In genomic region chr2:216111122-216111521, GRCh38 we compare ENCODE assay signal across 12 cellular contexts. TPM values are rescaled to one million over a fixed set of nuclear protein-coding genes. Genes with fewer than 3 reads are reported as not detected.
DNase-seq lines count a peak whose midpoint lies in the region; ATAC-seq and TF ChIP-seq lines count a peak whose summit lies in the region.
"Had no signal": no experiment of that assay in that cellular context is flagged by ENCODE, and none has a peak within 500 bp of the region (broad histone marks: within the 10 kb centered on the region; RNA-seq: fewer than 3 reads in every experiment).

No MANE protein-coding gene starts in this region.

- peaks cover 56% of the 10 kb centered on the region for H3K4me1 Mint-ChIP-seq in chondrocyte (ENCODE audit: low read depth)

- H3K27ac ChIP-seq in neuronal stem cell (replicated peaks; ENCODE audit: low read length), result no peak overlapping the region

- TF ChIP-seq CTCF in NB4 (IDR thresholded peaks at IDR 0.05; ENCODE audit: low read depth, low read length), result no peak
- TF ChIP-seq CTCF in chondrocyte (IDR thresholded peaks at IDR 0.05), result no peak

- no peak overlapping the region for H2BK120ac ChIP-seq in neuronal stem cell (ENCODE audit: low read depth, low read length)

- no peak overlapping the region for H4K8ac ChIP-seq in neuronal stem cell (ENCODE audit: low read depth, low read length)

- no CpG with 5 or more reads among the region's 7 CpGs for WGBS in neuronal stem cell (ENCODE audit: extremely low coverage in 2 of 2, insufficient read length in 2 of 2, insufficient replicate concordance in 1 of 2), 2 donors

- peak overlapping the region; percentile 9 for H3K9ac ChIP-seq in neuronal stem cell (ENCODE audit: low read depth, low read length, poor library complexity)

- H3K4me2 ChIP-seq in neuronal stem cell (ENCODE audit: insufficient read depth, low read length, poor library complexity, severe bottlenecking), result no peak overlapping the region

- H2BK5ac ChIP-seq in neuronal stem cell (ENCODE audit: low read length), result no peak overlapping the region

- H3K36me3 Mint-ChIP-seq in chondrocyte (ENCODE audit: low read depth), result peaks cover 14% of the 10 kb centered on the region

- ATAC-seq in GM18868 (IDR thresholded peaks at IDR 0.05; ENCODE audit: unreplicated experiment), result no peak

- peak overlapping the region; percentile 71 for H3K27ac Mint-ChIP-seq in chondrocyte (ENCODE audit: unreplicated experiment)

- H2BK15ac ChIP-seq in neuronal stem cell (ENCODE audit: low read length), result no peak overlapping the region

- no peaks in the 10 kb centered on the region for H3K9me3 Mint-ChIP-seq in chondrocyte (ENCODE audit: low read depth)

- peaks cover 22 to 56% of the 10 kb centered on the region in 2 donors for H3K36me3 ChIP-seq in neuronal stem cell (replicated peaks in 1 of 2; ENCODE audit: control insufficient read depth in 2 of 2, insufficient read depth in 2 of 2, low read length in 2 of 2)

- peak; percentile 11 for DNase-seq in NCI-H82 (lab: John Stamatoyannopoulos, UW)
- no peak for DNase-seq in NCI-H82 treated with DMSO at 0.1 percent for 48 hours (lab: John Stamatoyannopoulos, UW; ENCODE audit: unreplicated experiment)
- no peak for DNase-seq in NB4 (ENCODE audit: low read depth)
- DNase-seq in chondrocyte (ENCODE audit: low spot score), result no peak
- DNase-seq in neuronal stem cell (ENCODE audit: low spot score), result no peak
- no peak for DNase-seq in UCSD-AML1 (lab: John Stamatoyannopoulos, UW; ENCODE audit: unreplicated experiment)
- no peak for DNase-seq in mesenteric fat pad (ENCODE audit: low spot score)
- DNase-seq: dorsolateral prefrontal cortex; GF-D8; nucleus accumbens; stimulated activated CD4-positive, alpha-beta T cell treated with anti-CD3 and anti-CD28 coated beads, Interleukin-4, amount 100 ng/mL, for 1 hour had no signal

- H2BK12ac ChIP-seq in neuronal stem cell (ENCODE audit: low read length), result no peak overlapping the region

- H3K14ac ChIP-seq in neuronal stem cell (ENCODE audit: low read length), result no peak overlapping the region

- no peaks in the 10 kb centered on the region for H3K27me3 Mint-ChIP-seq in chondrocyte (ENCODE audit: low read depth)

- peaks cover 16 to 36% of the 10 kb centered on the region in 2 donors for H3K4me1 ChIP-seq in neuronal stem cell (ENCODE audit: control insufficient read depth in 2 of 2, insufficient read depth in 1 of 2, low read depth in 1 of 2, low read length in 2 of 2)

- H3K4me3 ChIP-seq in NB4 (ENCODE audit: low read depth, low read length), result peak overlapping the region; percentile 99
- no peak overlapping the region for H3K4me3 ChIP-seq in neuronal stem cell (ENCODE audit: low read length in 2 of 2)

- TF ChIP-seq POLR2A in NB4 (IDR thresholded peaks at IDR 0.05; ENCODE audit: extremely low read depth, insufficient read length), result no peak

- H3K9me3 ChIP-seq in neuronal stem cell (replicated peaks in 1 of 2; ENCODE audit: control insufficient read depth in 2 of 2, insufficient read depth in 1 of 2, low read depth in 1 of 2, low read length in 2 of 2), result no peaks in the 10 kb centered on the region

- H2AFZ ChIP-seq in neuronal stem cell (ENCODE audit: low read length), result no peak overlapping the region

- no peak overlapping the region for H3K4ac ChIP-seq in neuronal stem cell (ENCODE audit: low read length)

- H2AK5ac ChIP-seq in neuronal stem cell (ENCODE audit: low read depth, low read length), result no peak overlapping the region

- H4K91ac ChIP-seq in neuronal stem cell (ENCODE audit: low read depth, low read length, poor library complexity), result no peak overlapping the region

- no peak overlapping the region for H3K4me3 Mint-ChIP-seq in chondrocyte (ENCODE audit: unreplicated experiment)

- H3K79me1 ChIP-seq in neuronal stem cell (ENCODE audit: low read depth, low read length), result no peaks in the 10 kb centered on the region

- H3K23ac ChIP-seq in neuronal stem cell (ENCODE audit: low read depth, low read length, poor library complexity), result no peak overlapping the region

- H3K18ac ChIP-seq in neuronal stem cell (ENCODE audit: low read length), result no peak overlapping the region

- no peaks in the 10 kb centered on the region for H3K27me3 ChIP-seq in neuronal stem cell (ENCODE audit: control insufficient read depth in 3 of 3, insufficient read depth in 3 of 3, low read depth in 1 of 3, low read length in 3 of 3)
- H3K27me3 ChIP-seq: dorsolateral prefrontal cortex had no signal

RNA-seq across cellular contexts. Expression of gene XRCC5, which starts 2.0 kb away (rescaled TPM):
- 154 to 236 TPM (median 158 TPM) in 3 replicates for total RNA-seq in chondrocyte
- 260 TPM for polyA plus RNA-seq in neuronal stem cell (2013, experiment 1 of 2)
- polyA plus RNA-seq in neuronal stem cell (2013, experiment 2 of 2), result 259 TPM
- total RNA-seq in mesenteric fat pad, result 213 TPM

RNA-seq across cellular contexts. Expression of gene TMEM169, which starts 29.4 kb away (rescaled TPM):
- total RNA-seq in chondrocyte (1.3 to 2.0 TPM (median 1.5 TPM) in 3 replicates), mesenteric fat pad (0.45 TPM)
- polyA plus RNA-seq in neuronal stem cell (2013, experiment 1 of 2), result 61.7 TPM
- polyA plus RNA-seq in neuronal stem cell (2013, experiment 2 of 2), result 62.7 TPM

RNA-seq across cellular contexts. Expression of gene PECR, which starts 29.5 kb away (rescaled TPM):
- total RNA-seq in chondrocyte, result 6.6 to 10.1 TPM (median 9.1 TPM) in 3 replicates
- 9.1 TPM for polyA plus RNA-seq in neuronal stem cell (2013, experiment 1 of 2)
- 9.5 TPM for polyA plus RNA-seq in neuronal stem cell (2013, experiment 2 of 2)
- 32.4 TPM for total RNA-seq in mesenteric fat pad
